Comparison of ENCODE assay signal across 1 cellular context in genomic region chr15:74783072-74783807, GRCh38.
TF ChIP-seq lines count a peak whose summit lies in the region.

No MANE protein-coding gene starts in this region.

TF ChIP-seq in HepG2, 621 proteins besides CTCF, POLR2A, EP300 and RAD21 (continued from another document and continues in another):
- no peak for TF ChIP-seq E2F1 (CRISPR knock-in tag; IDR thresholded peaks at IDR 0.05)
- TF ChIP-seq BCL6 (CRISPR knock-in tag; IDR thresholded peaks at IDR 0.05): 0 out of 2 replicates have a peak, but pooled peaks have one; percentile 11
- TF ChIP-seq CSRNP1 (CRISPR knock-in tag; IDR thresholded peaks at IDR 0.05): 0 out of 2 replicates have a peak, but pooled peaks have one; percentile 39
- no peak for TF ChIP-seq ZZZ3 (CRISPR knock-in tag; IDR thresholded peaks at IDR 0.05; ENCODE audit: borderline replicate concordance)
- no peak for TF ChIP-seq ZNF740 (CRISPR knock-in tag; IDR thresholded peaks at IDR 0.05)
- TF ChIP-seq ZNF549 (CRISPR knock-in tag; IDR thresholded peaks at IDR 0.05): no peak
- no peak for TF ChIP-seq ZNF256 (CRISPR knock-in tag; conservative IDR thresholded peaks at IDR 0.05)
- no peak for TF ChIP-seq ZNF441 (CRISPR knock-in tag; IDR thresholded peaks at IDR 0.05; ENCODE audit: borderline replicate concordance)
- no peak for TF ChIP-seq ZNF550 (CRISPR knock-in tag; IDR thresholded peaks at IDR 0.05; ENCODE audit: borderline replicate concordance)
- TF ChIP-seq MTERF4 (CRISPR knock-in tag; IDR thresholded peaks at IDR 0.05): peak; percentile 74; the same call in 1 of the 2 replicates
- TF ChIP-seq ZBTB43 (CRISPR knock-in tag; conservative IDR thresholded peaks at IDR 0.05): no peak
- TF ChIP-seq ZBTB4 (CRISPR knock-in tag; IDR thresholded peaks at IDR 0.05; ENCODE audit: borderline replicate concordance): no peak
- no peak for TF ChIP-seq CBFB (CRISPR knock-in tag; IDR thresholded peaks at IDR 0.05)
- no peak; the same call in 1 of the 2 replicates for TF ChIP-seq KDM5A (IDR thresholded peaks at IDR 0.05; ENCODE audit: borderline replicate concordance, low read length)
- TF ChIP-seq ZNF883 (CRISPR knock-in tag; IDR thresholded peaks at IDR 0.05; ENCODE audit: not compliant biosample characterization): no peak
- TF ChIP-seq ZNF451 (CRISPR knock-in tag; IDR thresholded peaks at IDR 0.05): no peak
- peak; percentile 85 for TF ChIP-seq MYC (CRISPR knock-in tag; IDR thresholded peaks at IDR 0.05; ENCODE audit: borderline replicate concordance)
- TF ChIP-seq ZMYM3 (CRISPR knock-in tag; IDR thresholded peaks at IDR 0.05): no peak
- no peak for TF ChIP-seq TAF15 (IDR thresholded peaks at IDR 0.05; ENCODE audit: low read depth, low read length, poor library complexity, severe bottlenecking)
- no peak for TF ChIP-seq PRDM10 (CRISPR knock-in tag; IDR thresholded peaks at IDR 0.05; ENCODE audit: low read depth)
- no peak for TF ChIP-seq ZNF335 (CRISPR knock-in tag; IDR thresholded peaks at IDR 0.05)
- TF ChIP-seq SP2 (CRISPR knock-in tag; IDR thresholded peaks at IDR 0.05): no peak
- TF ChIP-seq NCOR1 (IDR thresholded peaks at IDR 0.05; ENCODE audit: borderline replicate concordance, low read length): no peak
- TF ChIP-seq ZNF672 (CRISPR knock-in tag; IDR thresholded peaks at IDR 0.05): no peak
- TF ChIP-seq KLF13 (CRISPR knock-in tag; IDR thresholded peaks at IDR 0.05): no peak
- TF ChIP-seq DMTF1 (CRISPR knock-in tag; IDR thresholded peaks at IDR 0.05): no peak
- no peak for TF ChIP-seq ZFP41 (CRISPR knock-in tag; IDR thresholded peaks at IDR 0.05; ENCODE audit: borderline replicate concordance)
- TF ChIP-seq CSRNP2 (CRISPR knock-in tag; conservative IDR thresholded peaks at IDR 0.05; ENCODE audit: low read depth): no peak
- no peak for TF ChIP-seq EEA1 (CRISPR knock-in tag; IDR thresholded peaks at IDR 0.05; ENCODE audit: borderline replicate concordance)
- TF ChIP-seq ETV5 (CRISPR knock-in tag; IDR thresholded peaks at IDR 0.05; ENCODE audit: borderline replicate concordance): peak; percentile 62
- TF ChIP-seq ZNF589 (CRISPR knock-in tag; conservative IDR thresholded peaks at IDR 0.05): no peak
- 0 out of 2 replicates have a peak, but pooled peaks have one; percentile 10 for TF ChIP-seq FOXP4 (CRISPR knock-in tag; IDR thresholded peaks at IDR 0.05)
- TF ChIP-seq NFE2 (CRISPR knock-in tag; IDR thresholded peaks at IDR 0.05): no peak
- 0 out of 2 replicates have a peak, but pooled peaks have one; percentile 36 for TF ChIP-seq HBP1 (CRISPR knock-in tag; IDR thresholded peaks at IDR 0.05; ENCODE audit: low read depth)
- no peak for TF ChIP-seq ZMAT3 (CRISPR knock-in tag; conservative IDR thresholded peaks at IDR 0.05)
- no peak for TF ChIP-seq RBM22 (optimal IDR thresholded peaks at IDR 0.05; ENCODE audit: low read length)
- 0 out of 2 replicates have a peak, but pooled peaks have one; percentile 28 for TF ChIP-seq KAT8 (CRISPR knock-in tag; IDR thresholded peaks at IDR 0.05)
- TF ChIP-seq PITX1 (CRISPR knock-in tag; IDR thresholded peaks at IDR 0.05): no peak
